Comparison of ENCODE assay signal across 2 cellular contexts in the genomic region with DNA sequence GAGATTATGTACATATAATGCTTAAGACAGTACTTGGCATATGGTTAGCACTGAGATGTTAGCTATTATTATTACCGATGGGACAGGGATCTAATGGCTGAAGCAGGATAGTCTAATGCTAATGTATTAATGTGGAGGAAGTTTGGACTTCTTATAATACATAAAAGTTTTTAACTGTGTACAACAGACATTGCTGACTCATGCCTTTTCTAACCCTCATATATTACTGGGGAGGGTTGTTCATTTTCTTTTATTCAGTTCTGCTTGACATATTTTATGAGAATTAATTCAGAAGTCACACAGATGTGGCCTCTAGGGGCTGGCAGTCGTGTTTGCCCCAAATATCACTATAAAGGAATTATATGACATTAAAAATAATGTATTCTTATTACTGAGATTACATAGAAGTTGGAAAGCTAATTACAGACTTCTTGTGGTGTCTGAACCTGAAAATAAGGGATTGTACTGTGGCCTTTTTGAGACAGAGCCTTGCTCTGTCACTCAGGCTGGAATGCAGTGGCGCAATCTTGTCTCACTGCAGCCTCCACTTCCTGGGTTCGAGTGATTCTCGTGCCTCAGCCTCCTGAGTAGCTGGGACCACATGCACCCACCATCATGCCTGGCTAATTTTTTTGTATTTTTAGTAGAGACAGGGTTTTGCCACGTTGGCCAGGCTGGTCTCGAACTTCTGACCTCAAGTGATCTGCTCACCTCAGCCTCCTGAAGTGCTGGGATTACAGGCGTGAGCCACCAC.
TF ChIP-seq lines count a peak whose summit lies in the region.

No MANE protein-coding gene starts in this region.

TF ChIP-seq in HepG2, 621 proteins besides CTCF, POLR2A, EP300 and RAD21:
- TF ChIP-seq MAFF (IDR thresholded peaks at IDR 0.05; ENCODE audit: low read depth, low read length), result peak; percentile 77
- no peak for TF ChIP-seq ZNF343 (CRISPR knock-in tag; IDR thresholded peaks at IDR 0.05)
- no peak for TF ChIP-seq JDP2 (CRISPR knock-in tag; IDR thresholded peaks at IDR 0.05; ENCODE audit: borderline replicate concordance)
- TF ChIP-seq ZNF337 (CRISPR knock-in tag; IDR thresholded peaks at IDR 0.05; ENCODE audit: borderline replicate concordance, low read depth), result no peak
- no peak for TF ChIP-seq RBM22 (optimal IDR thresholded peaks at IDR 0.05; ENCODE audit: low read length)
- no peak for TF ChIP-seq ZNF672 (CRISPR knock-in tag; IDR thresholded peaks at IDR 0.05)
- no peak for TF ChIP-seq MAF1 (CRISPR knock-in tag; IDR thresholded peaks at IDR 0.05; ENCODE audit: borderline replicate concordance)
- TF ChIP-seq, protein P1, sequence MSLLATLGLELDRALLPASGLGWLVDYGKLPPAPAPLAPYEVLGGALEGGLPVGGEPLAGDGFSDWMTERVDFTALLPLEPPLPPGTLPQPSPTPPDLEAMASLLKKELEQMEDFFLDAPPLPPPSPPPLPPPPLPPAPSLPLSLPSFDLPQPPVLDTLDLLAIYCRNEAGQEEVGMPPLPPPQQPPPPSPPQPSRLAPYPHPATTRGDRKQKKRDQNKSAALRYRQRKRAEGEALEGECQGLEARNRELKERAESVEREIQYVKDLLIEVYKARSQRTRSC (CRISPR knock-in tag; IDR thresholded peaks at IDR 0.05; ENCODE audit: low read depth), result no peak
- no peak for TF ChIP-seq ZNF790 (CRISPR knock-in tag; IDR thresholded peaks at IDR 0.05; ENCODE audit: borderline replicate concordance)
- no peak for TF ChIP-seq ZNF841 (CRISPR knock-in tag; IDR thresholded peaks at IDR 0.05; ENCODE audit: borderline replicate concordance)
- no peak for TF ChIP-seq ZBTB21 (CRISPR knock-in tag; IDR thresholded peaks at IDR 0.05)
- TF ChIP-seq JUND (CRISPR knock-in tag; IDR thresholded peaks at IDR 0.05), result no peak
- TF ChIP-seq HOXA7 (CRISPR knock-in tag; IDR thresholded peaks at IDR 0.05), result no peak
- TF ChIP-seq, protein P2, sequence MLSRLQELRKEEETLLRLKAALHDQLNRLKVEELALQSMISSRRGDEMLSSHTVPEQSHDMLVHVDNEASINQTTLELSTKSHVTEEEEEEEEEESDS (CRISPR knock-in tag; IDR thresholded peaks at IDR 0.05; ENCODE audit: borderline replicate concordance), result no peak
- TF ChIP-seq, protein P3, sequence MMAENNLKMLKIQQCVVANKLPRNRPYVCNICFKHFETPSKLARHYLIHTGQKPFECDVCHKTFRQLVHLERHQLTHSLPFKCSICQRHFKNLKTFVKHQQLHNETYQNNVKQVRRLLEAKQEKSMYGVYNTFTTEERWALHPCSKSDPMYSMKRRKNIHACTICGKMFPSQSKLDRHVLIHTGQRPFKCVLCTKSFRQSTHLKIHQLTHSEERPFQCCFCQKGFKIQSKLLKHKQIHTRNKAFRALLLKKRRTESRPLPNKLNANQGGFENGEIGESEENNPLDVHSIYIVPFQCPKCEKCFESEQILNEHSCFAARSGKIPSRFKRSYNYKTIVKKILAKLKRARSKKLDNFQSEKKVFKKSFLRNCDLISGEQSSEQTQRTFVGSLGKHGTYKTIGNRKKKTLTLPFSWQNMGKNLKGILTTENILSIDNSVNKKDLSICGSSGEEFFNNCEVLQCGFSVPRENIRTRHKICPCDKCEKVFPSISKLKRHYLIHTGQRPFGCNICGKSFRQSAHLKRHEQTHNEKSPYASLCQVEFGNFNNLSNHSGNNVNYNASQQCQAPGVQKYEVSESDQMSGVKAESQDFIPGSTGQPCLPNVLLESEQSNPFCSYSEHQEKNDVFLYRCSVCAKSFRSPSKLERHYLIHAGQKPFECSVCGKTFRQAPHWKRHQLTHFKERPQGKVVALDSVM (CRISPR knock-in tag; IDR thresholded peaks at IDR 0.05), result peak; percentile 90
- TF ChIP-seq HIVEP1 (CRISPR knock-in tag; IDR thresholded peaks at IDR 0.05), result no peak
- TF ChIP-seq TP53 (CRISPR knock-in tag; conservative IDR thresholded peaks at IDR 0.05), result no peak
- peak; percentile 84 to 90 for TF ChIP-seq MAFK (conservative IDR thresholded peaks at IDR 0.05 in 1 of 2, IDR thresholded peaks at IDR 0.05 in 1 of 2; ENCODE audit: low read length in 2 of 2)
- TF ChIP-seq, protein P4, sequence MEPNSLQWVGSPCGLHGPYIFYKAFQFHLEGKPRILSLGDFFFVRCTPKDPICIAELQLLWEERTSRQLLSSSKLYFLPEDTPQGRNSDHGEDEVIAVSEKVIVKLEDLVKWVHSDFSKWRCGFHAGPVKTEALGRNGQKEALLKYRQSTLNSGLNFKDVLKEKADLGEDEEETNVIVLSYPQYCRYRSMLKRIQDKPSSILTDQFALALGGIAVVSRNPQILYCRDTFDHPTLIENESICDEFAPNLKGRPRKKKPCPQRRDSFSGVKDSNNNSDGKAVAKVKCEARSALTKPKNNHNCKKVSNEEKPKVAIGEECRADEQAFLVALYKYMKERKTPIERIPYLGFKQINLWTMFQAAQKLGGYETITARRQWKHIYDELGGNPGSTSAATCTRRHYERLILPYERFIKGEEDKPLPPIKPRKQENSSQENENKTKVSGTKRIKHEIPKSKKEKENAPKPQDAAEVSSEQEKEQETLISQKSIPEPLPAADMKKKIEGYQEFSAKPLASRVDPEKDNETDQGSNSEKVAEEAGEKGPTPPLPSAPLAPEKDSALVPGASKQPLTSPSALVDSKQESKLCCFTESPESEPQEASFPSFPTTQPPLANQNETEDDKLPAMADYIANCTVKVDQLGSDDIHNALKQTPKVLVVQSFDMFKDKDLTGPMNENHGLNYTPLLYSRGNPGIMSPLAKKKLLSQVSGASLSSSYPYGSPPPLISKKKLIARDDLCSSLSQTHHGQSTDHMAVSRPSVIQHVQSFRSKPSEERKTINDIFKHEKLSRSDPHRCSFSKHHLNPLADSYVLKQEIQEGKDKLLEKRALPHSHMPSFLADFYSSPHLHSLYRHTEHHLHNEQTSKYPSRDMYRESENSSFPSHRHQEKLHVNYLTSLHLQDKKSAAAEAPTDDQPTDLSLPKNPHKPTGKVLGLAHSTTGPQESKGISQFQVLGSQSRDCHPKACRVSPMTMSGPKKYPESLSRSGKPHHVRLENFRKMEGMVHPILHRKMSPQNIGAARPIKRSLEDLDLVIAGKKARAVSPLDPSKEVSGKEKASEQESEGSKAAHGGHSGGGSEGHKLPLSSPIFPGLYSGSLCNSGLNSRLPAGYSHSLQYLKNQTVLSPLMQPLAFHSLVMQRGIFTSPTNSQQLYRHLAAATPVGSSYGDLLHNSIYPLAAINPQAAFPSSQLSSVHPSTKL (CRISPR knock-in tag; IDR thresholded peaks at IDR 0.05), result no peak
- no peak for TF ChIP-seq ZNF383 (CRISPR knock-in tag; IDR thresholded peaks at IDR 0.05; ENCODE audit: borderline replicate concordance)
- TF ChIP-seq FIP1L1 (IDR thresholded peaks at IDR 0.05; ENCODE audit: borderline replicate concordance, insufficient read depth, low read depth, low read length), result no peak

TF ChIP-seq in K562, 482 proteins besides CTCF, POLR2A, EP300 and RAD21:
- peak; percentile 79 for TF ChIP-seq MAFF (IDR thresholded peaks at IDR 0.05; ENCODE audit: low read length)
- no peak for TF ChIP-seq ZNF584 (CRISPR knock-in tag; IDR thresholded peaks at IDR 0.05; ENCODE audit: low read depth)
- no peak for TF ChIP-seq ZNF274 (IDR thresholded peaks at IDR 0.05; ENCODE audit: borderline replicate concordance, low read depth, low read length)
- no peak for TF ChIP-seq FOSL1 (tag; conservative IDR thresholded peaks at IDR 0.05)
- TF ChIP-seq EP400 (IDR thresholded peaks at IDR 0.05), result no peak
- TF ChIP-seq TCF7 (IDR thresholded peaks at IDR 0.05; ENCODE audit: borderline replicate concordance), result no peak
- TF ChIP-seq RBFOX2 (IDR thresholded peaks at IDR 0.05; ENCODE audit: low read depth, low read length), result no peak
- peak; percentile 87 for TF ChIP-seq C11orf30 (IDR thresholded peaks at IDR 0.05; ENCODE audit: low read depth)
- TF ChIP-seq NFE2 (IDR thresholded peaks at IDR 0.05; ENCODE audit: low read depth), result peak; percentile 26; the same call in 1 of the 2 replicates
- TF ChIP-seq, protein P5, sequence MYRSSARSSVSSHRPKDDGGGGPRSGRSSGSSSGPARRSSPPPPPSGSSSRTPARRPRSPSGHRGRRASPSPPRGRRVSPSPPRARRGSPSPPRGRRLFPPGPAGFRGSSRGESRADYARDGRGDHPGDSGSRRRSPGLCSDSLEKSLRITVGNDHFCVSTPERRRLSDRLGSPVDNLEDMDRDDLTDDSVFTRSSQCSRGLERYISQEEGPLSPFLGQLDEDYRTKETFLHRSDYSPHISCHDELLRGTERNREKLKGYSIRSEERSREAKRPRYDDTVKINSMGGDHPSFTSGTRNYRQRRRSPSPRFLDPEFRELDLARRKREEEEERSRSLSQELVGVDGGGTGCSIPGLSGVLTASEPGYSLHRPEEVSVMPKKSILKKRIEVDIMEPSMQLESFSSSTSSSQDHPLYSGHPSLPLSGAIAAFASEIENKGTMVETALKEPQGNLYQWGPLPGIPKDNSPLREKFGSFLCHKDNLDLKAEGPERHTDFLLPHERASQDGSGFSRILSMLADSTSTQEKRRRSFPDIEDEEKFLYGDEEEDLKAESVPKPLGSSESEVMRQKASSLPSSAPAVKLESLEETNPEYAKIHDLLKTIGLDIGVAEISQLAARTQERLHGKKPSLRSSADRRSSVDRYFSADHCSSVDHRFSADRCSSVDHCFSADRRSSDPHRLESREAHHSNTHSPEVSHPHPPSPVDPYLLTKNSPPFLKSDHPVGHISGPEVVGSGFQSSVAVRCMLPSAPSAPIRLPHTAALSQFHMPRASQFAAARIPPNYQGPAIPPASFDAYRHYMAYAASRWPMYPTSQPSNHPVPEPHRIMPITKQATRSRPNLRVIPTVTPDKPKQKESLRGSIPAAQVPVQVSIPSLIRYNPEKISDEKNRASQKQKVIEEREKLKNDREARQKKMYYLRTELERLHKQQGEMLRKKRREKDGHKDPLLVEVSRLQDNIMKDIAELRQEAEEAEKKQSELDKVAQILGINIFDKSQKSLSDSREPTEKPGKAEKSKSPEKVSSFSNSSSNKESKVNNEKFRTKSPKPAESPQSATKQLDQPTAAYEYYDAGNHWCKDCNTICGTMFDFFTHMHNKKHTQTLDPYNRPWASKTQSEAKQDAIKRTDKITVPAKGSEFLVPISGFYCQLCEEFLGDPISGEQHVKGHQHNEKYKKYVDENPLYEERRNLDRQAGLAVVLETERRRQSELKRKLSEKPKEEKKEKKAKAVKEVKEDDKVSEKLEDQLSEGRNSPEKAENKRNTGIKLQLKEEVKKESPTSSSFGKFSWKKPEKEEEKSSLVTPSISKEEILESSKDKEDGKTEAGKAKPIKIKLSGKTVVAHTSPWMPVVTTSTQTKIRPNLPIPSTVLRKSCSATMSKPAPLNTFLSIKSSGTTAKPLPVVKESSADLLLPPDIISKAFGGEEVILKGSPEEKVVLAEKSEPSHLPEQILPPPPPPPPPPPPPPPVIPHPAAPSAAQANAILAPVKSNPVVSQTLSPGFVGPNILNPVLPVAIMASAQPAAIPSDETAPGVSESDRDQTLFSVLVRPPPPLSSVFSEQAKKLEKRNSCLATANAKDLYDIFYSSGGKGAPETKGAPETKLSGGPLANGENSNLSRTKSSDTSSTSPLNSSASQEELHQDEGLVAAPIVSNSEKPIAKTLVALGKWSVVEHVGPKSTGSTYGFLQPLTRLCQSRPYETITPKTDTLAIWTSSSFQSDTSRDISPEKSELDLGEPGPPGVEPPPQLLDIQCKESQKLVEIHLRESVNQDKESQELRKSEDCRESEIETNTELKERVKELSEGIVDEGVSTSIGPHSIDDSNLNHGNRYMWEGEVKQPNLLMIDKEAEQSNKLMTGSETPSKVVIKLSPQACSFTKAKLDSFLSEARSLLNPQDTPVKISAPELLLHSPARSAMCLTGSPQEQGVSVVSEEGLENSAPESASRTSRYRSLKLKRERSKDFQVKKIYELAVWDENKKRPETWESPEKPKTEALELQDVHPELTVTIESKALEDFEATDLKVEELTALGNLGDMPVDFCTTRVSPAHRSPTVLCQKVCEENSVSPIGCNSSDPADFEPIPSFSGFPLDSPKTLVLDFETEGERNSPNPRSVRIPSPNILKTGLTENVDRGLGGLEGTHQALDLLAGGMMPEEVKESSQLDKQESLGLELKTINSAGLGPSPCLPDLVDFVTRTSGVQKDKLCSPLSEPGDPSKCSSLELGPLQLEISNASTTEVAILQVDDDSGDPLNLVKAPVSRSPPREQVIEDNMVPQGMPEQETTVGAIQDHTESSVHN (IDR thresholded peaks at IDR 0.05; ENCODE audit: borderline replicate concordance in 1 of 2, low read depth in 1 of 2), result no peak
- peak; percentile 80 for TF ChIP-seq MAFG (tag; conservative IDR thresholded peaks at IDR 0.05)
- TF ChIP-seq MAFK (IDR thresholded peaks at IDR 0.05; ENCODE audit: low read length), result peak; percentile 83
- TF ChIP-seq ZNF316 (IDR thresholded peaks at IDR 0.05), result peak; percentile 90
- no peak for TF ChIP-seq NCOR1 (IDR thresholded peaks at IDR 0.05)
